ENCODE assay signal across 23 cellular contexts in the genomic region with DNA sequence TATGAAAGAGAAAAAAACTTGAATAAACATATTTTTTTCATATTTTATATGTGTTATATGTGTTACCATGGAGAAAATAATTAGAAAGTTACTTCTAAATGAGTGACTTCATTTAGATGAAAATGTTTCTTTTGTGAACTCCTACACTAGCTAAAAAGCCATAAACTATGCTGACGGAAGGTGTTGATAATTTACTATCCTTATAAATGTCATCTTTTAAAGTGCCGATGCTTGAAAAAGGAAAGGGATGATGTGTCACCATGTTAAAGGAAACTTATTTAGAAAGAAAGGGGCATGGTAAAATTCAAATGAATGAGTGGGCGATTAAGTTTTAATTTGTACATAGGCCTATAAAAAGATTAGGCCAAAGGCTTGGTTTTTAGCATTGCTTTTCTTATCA.
"Had no signal": no experiment of that assay in that cellular context is flagged by ENCODE, and none has a peak within 500 bp of the region (broad histone marks: within the 10 kb centered on the region; RNA-seq: fewer than 3 reads in every experiment).

No MANE protein-coding gene starts in this region.

- H3K9me3 Mint-ChIP-seq: natural killer cell; stimulated activated naive B cell treated with anti-CD40 and anti-IgM and Interleukin-4, amounts not matched to agents 10 μg/mL and 1 μg/mL and 100 μg/mL, for 72 hours had no signal

- DNase-seq: natural killer cell; occipital lobe; ovary; posterior cingulate gyrus; psoas muscle; right cardiac atrium; right lobe of liver; sigmoid colon; small intestine; stimulated activated CD4-positive, alpha-beta T cell treated with anti-CD3 and anti-CD28 coated beads, Interleukin-15, amount 100 ng/mL, for 24 hours; stimulated activated CD4-positive, alpha-beta T cell treated with anti-CD3 and anti-CD28 coated beads, Interleukin-2, amount 100 ng/mL, for 24 hours; stimulated activated CD4-positive, alpha-beta T cell treated with anti-CD3 and anti-CD28 coated beads, Interleukin-2, amount 100 ng/mL, for 48 hours; stimulated activated CD4-positive, alpha-beta T cell treated with anti-CD3 and anti-CD28 coated beads, Interleukin-4, amount 100 ng/mL, for 24 hours; stimulated activated naive B cell treated with anti-CD40 and anti-IgM and Interleukin-4, amounts not matched to agents 10 μg/mL and 1 μg/mL and 100 μg/mL, for 72 hours; stimulated activated naive CD4-positive, alpha-beta T cell treated with Interleukin-2 at 50 U/mL for 16 hours; stomach; thyroid gland; trophoblast cell; upper lobe of left lung had no signal

- H3K36me3 Mint-ChIP-seq: natural killer cell; stimulated activated effector memory CD8-positive, alpha-beta T cell treated with anti-CD3 and anti-CD28 coated beads, Interleukin-12 subunit alpha, Interleukin-12 subunit beta, amount 100 ng/mL, for 72 hours; stimulated activated naive B cell treated with anti-CD40 and anti-IgM and Interleukin-4, amounts not matched to agents 10 μg/mL and 1 μg/mL and 100 μg/mL, for 72 hours had no signal

- ATAC-seq: natural killer cell; psoas muscle; right cardiac atrium; right lobe of liver; stimulated activated effector memory CD8-positive, alpha-beta T cell treated with anti-CD3 and anti-CD28 coated beads, Interleukin-12 subunit alpha, Interleukin-12 subunit beta, amount 100 ng/mL, for 72 hours; stimulated activated naive B cell treated with anti-CD40 and anti-IgM and Interleukin-4, amounts not matched to agents 10 μg/mL and 1 μg/mL and 100 μg/mL, for 72 hours had no signal

- H3K27me3 Mint-ChIP-seq: progenitor cell of endocrine pancreas; stimulated activated naive B cell treated with anti-CD40 and anti-IgM and Interleukin-4, amounts not matched to agents 10 μg/mL and 1 μg/mL and 100 μg/mL, for 72 hours had no signal

- H3K4me3 Mint-ChIP-seq: natural killer cell; nephron; neural progenitor cell; stimulated activated effector memory CD8-positive, alpha-beta T cell treated with anti-CD3 and anti-CD28 coated beads, Interleukin-12 subunit alpha, Interleukin-12 subunit beta, amount 100 ng/mL, for 72 hours; stimulated activated naive B cell treated with anti-CD40 and anti-IgM and Interleukin-4, amounts not matched to agents 10 μg/mL and 1 μg/mL and 100 μg/mL, for 72 hours had no signal

- H3K27ac Mint-ChIP-seq: natural killer cell; nephron; neural progenitor cell; progenitor cell of endocrine pancreas; stimulated activated effector memory CD8-positive, alpha-beta T cell treated with anti-CD3 and anti-CD28 coated beads, Interleukin-12 subunit alpha, Interleukin-12 subunit beta, amount 100 ng/mL, for 72 hours; stimulated activated naive B cell treated with anti-CD40 and anti-IgM and Interleukin-4, amounts not matched to agents 10 μg/mL and 1 μg/mL and 100 μg/mL, for 72 hours had no signal
